ENCODE assay signal across 9 cellular contexts in the genomic region with DNA sequence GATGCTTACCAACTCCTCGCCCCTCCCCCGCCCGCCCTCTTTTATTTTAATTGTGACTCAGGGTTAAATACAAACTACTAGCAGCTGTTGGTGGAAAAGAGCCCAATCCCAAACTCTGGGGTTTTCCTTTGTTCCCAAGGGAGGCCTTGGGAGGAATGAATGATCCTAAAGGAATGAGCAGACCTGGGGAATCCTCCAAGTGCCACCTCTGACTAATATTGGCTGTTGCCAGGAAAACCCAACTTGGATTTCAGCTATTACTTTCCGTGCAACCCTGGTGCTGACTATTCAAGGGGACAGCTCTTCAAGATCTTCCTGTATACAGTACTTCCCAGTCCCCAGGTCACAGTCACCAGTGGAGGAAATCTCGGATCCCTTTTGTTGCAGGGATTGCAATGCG. TPM values are rescaled to one million over a fixed set of nuclear protein-coding genes. Genes with fewer than 3 reads are reported as not detected.
DNase-seq lines count a peak whose midpoint lies in the region; ATAC-seq, FAIRE-seq and TF ChIP-seq lines count a peak whose summit lies in the region.
"Had no signal": no experiment of that assay in that cellular context is flagged by ENCODE, and none has a peak within 500 bp of the region (broad histone marks: within the 10 kb centered on the region; RNA-seq: fewer than 3 reads in every experiment).

No MANE protein-coding gene starts in this region.

- DNase-seq in stimulated activated naive CD8-positive, alpha-beta T cell treated with anti-CD3 and anti-CD28 coated beads, Interleukin-15, amount 100 ng/mL, for 72 hours = no peak
- DNase-seq in keratinocyte (ENCODE audit: low read depth, low spot score) (no peak), iPS-NIHi11 (ENCODE audit: low spot score) (no peak), superior temporal gyrus (ENCODE audit: extremely low spot score) (no peak)

- H3K36me3 ChIP-seq in keratinocyte (ENCODE audit: control insufficient read depth in 2 of 2, extremely low read depth in 1 of 2, insufficient read depth in 2 of 2, low read length in 2 of 2) = peaks cover 11 to 22% of the 10 kb centered on the region in 2 experiments

- no peak overlapping the region for H3K4me3 ChIP-seq in keratinocyte (ENCODE audit: control insufficient read depth in 2 of 3, extremely low read depth in 1 of 3, insufficient read depth in 2 of 3, low read depth in 1 of 3, low read length in 3 of 3)

- H3K27me3 Mint-ChIP-seq in stimulated activated naive CD8-positive, alpha-beta T cell treated with anti-CD3 and anti-CD28 coated beads, Interleukin-15, Interleukin-2, amounts not matched to agents 100 ng/mL and 50 ng/mL, for 24 hours = peaks cover 11% of the 10 kb centered on the region
- H3K27me3 Mint-ChIP-seq in stimulated activated naive CD8-positive, alpha-beta T cell treated with anti-CD3 and anti-CD28 coated beads, Interleukin-15, amount 100 ng/mL, for 72 hours = peaks cover 8% of the 10 kb centered on the region
- H3K27me3 Mint-ChIP-seq in activated T-helper 17 cell treated with anti-CD3 and anti-CD28 coated beads, Interleukin-2, amount 50 U/mL, for 72 hours = no peaks in the 10 kb centered on the region

- peak overlapping the region; percentile 32 for H3K4me3 Mint-ChIP-seq in stimulated activated naive CD8-positive, alpha-beta T cell treated with anti-CD3 and anti-CD28 coated beads, Interleukin-15, Interleukin-2, amounts not matched to agents 100 ng/mL and 50 ng/mL, for 24 hours
- no peak overlapping the region for H3K4me3 Mint-ChIP-seq in stimulated activated naive CD8-positive, alpha-beta T cell treated with anti-CD3 and anti-CD28 coated beads, Interleukin-15, amount 100 ng/mL, for 72 hours
- peak overlapping the region; percentile 92 for H3K4me3 Mint-ChIP-seq in activated T-helper 17 cell treated with anti-CD3 and anti-CD28 coated beads, Interleukin-2, amount 50 U/mL, for 72 hours

- no peaks in the 10 kb centered on the region for H3K9me3 Mint-ChIP-seq in stimulated activated naive CD8-positive, alpha-beta T cell treated with anti-CD3 and anti-CD28 coated beads, Interleukin-15, Interleukin-2, amounts not matched to agents 100 ng/mL and 50 ng/mL, for 24 hours
- no peaks in the 10 kb centered on the region for H3K9me3 Mint-ChIP-seq in stimulated activated naive CD8-positive, alpha-beta T cell treated with anti-CD3 and anti-CD28 coated beads, Interleukin-15, amount 100 ng/mL, for 72 hours
- no peaks in the 10 kb centered on the region for H3K9me3 Mint-ChIP-seq in activated T-helper 17 cell treated with anti-CD3 and anti-CD28 coated beads, Interleukin-2, amount 50 U/mL, for 72 hours

- dilution Hi-C loops in keratinocyte (cut with MboI; ENCODE audit: extremely low pct_ligation_motif_present, low sequenced_read_pairs) = no loop called here

- H3K36me3 Mint-ChIP-seq in stimulated activated naive CD8-positive, alpha-beta T cell treated with anti-CD3 and anti-CD28 coated beads, Interleukin-15, Interleukin-2, amounts not matched to agents 100 ng/mL and 50 ng/mL, for 24 hours (ENCODE audit: low read depth) = peaks cover 11% of the 10 kb centered on the region
- H3K36me3 Mint-ChIP-seq in activated T-helper 17 cell treated with anti-CD3 and anti-CD28 coated beads, Interleukin-2, amount 50 U/mL, for 72 hours (ENCODE audit: low read depth) = peaks cover 27% of the 10 kb centered on the region

- no peak for TF ChIP-seq CTCF in keratinocyte (optimal IDR thresholded peaks at IDR 0.05 in 1 of 3, IDR thresholded peaks at IDR 0.05 in 1 of 3, conservative IDR thresholded peaks at IDR 0.05 in 1 of 3; ENCODE audit: extremely low read depth in 1 of 3, insufficient read depth in 2 of 3, low read length in 3 of 3)

- no peak overlapping the region for H2AFZ ChIP-seq in keratinocyte (ENCODE audit: control insufficient read depth, low read length)

- peaks cover under 1% of the 10 kb centered on the region for H4K20me1 ChIP-seq in keratinocyte (ENCODE audit: control insufficient read depth, extremely low read depth, insufficient read depth, low read length)

- H3K27ac ChIP-seq in keratinocyte (ENCODE audit: control insufficient read depth, insufficient read depth, low read length) = peak overlapping the region; percentile 100

- no peak overlapping the region for H3K27ac Mint-ChIP-seq in stimulated activated naive CD8-positive, alpha-beta T cell treated with anti-CD3 and anti-CD28 coated beads, Interleukin-15, Interleukin-2, amounts not matched to agents 100 ng/mL and 50 ng/mL, for 24 hours
- H3K27ac Mint-ChIP-seq in stimulated activated naive CD8-positive, alpha-beta T cell treated with anti-CD3 and anti-CD28 coated beads, Interleukin-15, amount 100 ng/mL, for 72 hours = no peak overlapping the region
- H3K27ac Mint-ChIP-seq in activated T-helper 17 cell treated with anti-CD3 and anti-CD28 coated beads, Interleukin-2, amount 50 U/mL, for 72 hours = peak overlapping the region; percentile 83

- no peaks in the 10 kb centered on the region for H3K9me3 ChIP-seq in keratinocyte (ENCODE audit: control insufficient read depth, low read depth, low read length)

- H3K9ac ChIP-seq in keratinocyte (ENCODE audit: control insufficient read depth, extremely low read depth, insufficient read depth, low read length) = peak overlapping the region; percentile 100

- ATAC-seq in stimulated activated naive CD8-positive, alpha-beta T cell treated with anti-CD3 and anti-CD28 coated beads, Interleukin-15, amount 100 ng/mL, for 72 hours = no peak
- ATAC-seq in activated T-helper 17 cell treated with anti-CD3 and anti-CD28 coated beads, Interleukin-2, amount 50 U/mL, for 72 hours (replicated peaks) = no peak
- ATAC-seq in GM19023 (IDR thresholded peaks at IDR 0.05; ENCODE audit: unreplicated experiment) (no peak), GM18867 (IDR thresholded peaks at IDR 0.05; ENCODE audit: unreplicated experiment) (no peak)

- H3K27me3 ChIP-seq in keratinocyte (ENCODE audit: control insufficient read depth, extremely low read depth, insufficient read depth, low read length) = no peaks in the 10 kb centered on the region

- H3K9me1 ChIP-seq in keratinocyte (ENCODE audit: control insufficient read depth, extremely low read depth, insufficient read depth, low read length) = no peaks in the 10 kb centered on the region

- H3K4me1 Mint-ChIP-seq in stimulated activated naive CD8-positive, alpha-beta T cell treated with anti-CD3 and anti-CD28 coated beads, Interleukin-15, Interleukin-2, amounts not matched to agents 100 ng/mL and 50 ng/mL, for 24 hours (ENCODE audit: low read depth) = peaks cover 42% of the 10 kb centered on the region
- peaks cover 46% of the 10 kb centered on the region for H3K4me1 Mint-ChIP-seq in stimulated activated naive CD8-positive, alpha-beta T cell treated with anti-CD3 and anti-CD28 coated beads, Interleukin-15, amount 100 ng/mL, for 72 hours
- H3K4me1 Mint-ChIP-seq in activated T-helper 17 cell treated with anti-CD3 and anti-CD28 coated beads, Interleukin-2, amount 50 U/mL, for 72 hours = peaks cover 28% of the 10 kb centered on the region

- peak overlapping the region; percentile 88 for H3K4me2 ChIP-seq in keratinocyte (ENCODE audit: control insufficient read depth, extremely low read depth, insufficient read depth, low read depth, low read length)

- H3K79me2 ChIP-seq in keratinocyte (ENCODE audit: control insufficient read depth, insufficient read depth, low read length) = peaks cover 35% of the 10 kb centered on the region

- FAIRE-seq in keratinocyte (lab: Jason Lieb, UNC) = peak; percentile 81
- FAIRE-seq: endometrium had no signal

- peaks cover 66% of the 10 kb centered on the region for H3K4me1 ChIP-seq in keratinocyte (ENCODE audit: control insufficient read depth, extremely low read depth, insufficient read depth, low read length)

RNA-seq across cellular contexts. Expression of a gene that starts 1.3 kb away (rescaled TPM):
- total RNA-seq in activated T-helper 17 cell treated with anti-CD3 and anti-CD28 coated beads, Interleukin-2, amount 50 U/mL, for 72 hours = 100 to 1,000 TPM; 181 to 377 TPM
- 762 to 1,688 TPM (median 1,061 TPM) in 3 replicates for polyA plus RNA-seq in keratinocyte
- 7,825 TPM for polyA plus RNA-seq in keratinocyte (2011; ENCODE audit: low read depth)
- 1,426 and 2,466 TPM in 2 replicates for polyA plus RNA-seq in keratinocyte (2011; cell fraction: cytosol; rRNA removed)
- 399 and 409 TPM in 2 replicates for polyA plus RNA-seq in keratinocyte (2011; cell fraction: nucleus; rRNA removed)
- polyA plus RNA-seq in keratinocyte (2012; ENCODE audit: low replicate concordance) = 2,272 and 2,757 TPM in 2 replicates
- 156 to 769 TPM (median 744 TPM) in 3 replicates for polyA minus RNA-seq in keratinocyte
- 3,568 TPM for polyA minus RNA-seq in keratinocyte (2011; cell fraction: cytosol; rRNA and poly(A)+ RNA removed)
- 194 and 286 TPM in 2 replicates for polyA minus RNA-seq in keratinocyte (2011; cell fraction: nucleus; rRNA and poly(A)+ RNA removed)

RNA-seq across cellular contexts. Expression of a gene that starts 41.8 kb away (rescaled TPM):
- 100 to 1,000 TPM; 230 to 302 TPM for total RNA-seq in activated T-helper 17 cell treated with anti-CD3 and anti-CD28 coated beads, Interleukin-2, amount 50 U/mL, for 72 hours
- 3,230 to 4,658 TPM (median 4,125 TPM) in 3 replicates for polyA plus RNA-seq in keratinocyte
- polyA plus RNA-seq in keratinocyte (2011; ENCODE audit: low read depth) = 385 TPM
- 5,163 and 5,922 TPM in 2 replicates for polyA plus RNA-seq in keratinocyte (2011; cell fraction: cytosol; rRNA removed)
- 1,558 and 1,872 TPM in 2 replicates for polyA plus RNA-seq in keratinocyte (2011; cell fraction: nucleus; rRNA removed)
- polyA plus RNA-seq in keratinocyte (2012; ENCODE audit: low replicate concordance) = 4,957 and 5,664 TPM in 2 replicates
- polyA minus RNA-seq in keratinocyte = 2,598 to 4,430 TPM (median 2,761 TPM) in 3 replicates
- 2,126 TPM for polyA minus RNA-seq in keratinocyte (2011; cell fraction: cytosol; rRNA and poly(A)+ RNA removed)
- polyA minus RNA-seq in keratinocyte (2011; cell fraction: nucleus; rRNA and poly(A)+ RNA removed) = 610 and 888 TPM in 2 replicates

Comparison
In these comparisons a context has a peak if more than half of its experiments do, and no peak if none do; other contexts are left out.
1. H3K4me3 Mint-ChIP-seq: peak in stimulated activated naive CD8-positive, alpha-beta T cell treated with anti-CD3 and anti-CD28 coated beads, Interleukin-15, Interleukin-2, amounts not matched to agents 100 ng/mL and 50 ng/mL, for 24 hours (single experiment) and activated T-helper 17 cell treated with anti-CD3 and anti-CD28 coated beads, Interleukin-2, amount 50 U/mL, for 72 hours (single experiment); none in stimulated activated naive CD8-positive, alpha-beta T cell treated with anti-CD3 and anti-CD28 coated beads, Interleukin-15, amount 100 ng/mL, for 72 hours (0 of 2).